21 cellular contexts compared by ENCODE assay signal in the genomic region with DNA sequence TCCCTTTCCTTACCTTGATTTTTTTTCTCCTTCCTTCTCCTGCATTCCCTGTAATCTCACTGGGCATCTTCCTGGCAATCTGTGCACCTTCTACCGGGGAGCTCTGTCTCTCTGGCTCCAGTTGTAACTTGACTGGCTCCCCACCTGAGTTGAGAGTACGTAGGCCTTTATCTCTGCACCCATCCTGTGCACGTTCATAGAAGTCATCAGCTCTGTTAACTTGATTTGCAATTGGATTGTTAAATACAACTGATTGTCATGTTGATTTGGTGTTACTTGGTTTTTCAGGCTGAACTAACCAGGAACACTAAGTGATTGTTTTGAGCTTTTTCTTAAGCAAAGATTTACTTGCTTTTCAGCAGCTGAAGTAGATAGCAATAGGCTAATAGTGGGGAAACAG. TPM values are rescaled to one million over a fixed set of nuclear protein-coding genes. Genes with fewer than 3 reads are reported as not detected.
A peak's percentile ranks its signal among the peaks of the same experiment; 100 is the strongest.
DNase-seq lines count a peak whose midpoint lies in the region; ATAC-seq and TF ChIP-seq lines count a peak whose summit lies in the region.
"Had no signal": no experiment of that assay in that cellular context is flagged by ENCODE, and none has a peak within 500 bp of the region (broad histone marks: within the 10 kb centered on the region; RNA-seq: fewer than 3 reads in every experiment).

No MANE protein-coding gene starts in this region.

- H3K9ac ChIP-seq in iPS-15b (ENCODE audit: low read depth, low read length): no peak overlapping the region

- no peak for ATAC-seq in HG03378 (IDR thresholded peaks at IDR 0.05; ENCODE audit: unreplicated experiment)
- ATAC-seq: lower lobe of right lung; naive thymus-derived CD4-positive, alpha-beta T cell; psoas muscle had no signal

- no peak overlapping the region for H3K4me3 ChIP-seq in ascending aorta
- peak overlapping the region; percentile 30 for H3K4me3 ChIP-seq in iPS-15b (ENCODE audit: low read depth, low read length)
- H3K4me3 ChIP-seq: lower lobe of right lung, Peyer's patch, psoas muscle, smooth muscle cell, tibial artery had no signal

- H3K36me3 ChIP-seq in ascending aorta (peaks cover 0 to 3% of the 10 kb centered on the region in 2 donors), iPS-15b (ENCODE audit: control insufficient read depth, insufficient read depth, low read length) (peaks cover 3% of the 10 kb centered on the region)
- H3K36me3 ChIP-seq: lower lobe of right lung, Peyer's patch, tibial artery had no signal

- no peaks in the 10 kb centered on the region for H3K27me3 ChIP-seq in ascending aorta
- H3K27me3 ChIP-seq in iPS-15b (ENCODE audit: control insufficient read depth, insufficient read depth, low read length): no peaks in the 10 kb centered on the region
- H3K27me3 ChIP-seq: Peyer's patch, tibial artery had no signal

- no peak for TF ChIP-seq CTCF in ascending aorta (IDR thresholded peaks at IDR 0.05)

- peaks cover 0 to 21% of the 10 kb centered on the region in 2 donors for H3K4me1 ChIP-seq in ascending aorta
- H3K4me1 ChIP-seq in iPS-15b (ENCODE audit: control insufficient read depth, insufficient read depth, low read length): peaks cover 19% of the 10 kb centered on the region
- H3K4me1 ChIP-seq: Peyer's patch had no signal

- peak; percentile 1 for DNase-seq in NCI-H2171 treated with DMSO at 0.1 percent for 48 hours (lab: John Stamatoyannopoulos, UW)
- DNase-seq in NCI-H2171 (lab: John Stamatoyannopoulos, UW): no peak
- no peak for DNase-seq in ascending aorta (ENCODE audit: low spot score in 2 of 2)
- no peak for DNase-seq in OCI-M2 (lab: John Stamatoyannopoulos, UW; ENCODE audit: unreplicated experiment)
- no peak for DNase-seq in head of caudate nucleus
- no peak for DNase-seq in effector CD8-positive, alpha-beta T cell (lab: John Stamatoyannopoulos, UW)
- DNase-seq: activated CD4-positive, alpha-beta T cell treated with anti-CD3 and anti-CD28 coated beads for 4 hours; activated gamma-delta T cell; amniotic stem cell; cerebellar nuclear complex; lower lobe of right lung; naive thymus-derived CD4-positive, alpha-beta T cell; NCI-H2107; Peyer's patch; psoas muscle; T1000; tibial artery had no signal

- intact Hi-C loops in ascending aorta (cut with DNase I) (no loop called here), head of caudate nucleus (cut with DNase I) (no loop called here)

- H3K27ac ChIP-seq in ascending aorta: peak overlapping the region; percentile 10 to 37
- H3K27ac ChIP-seq: 22Rv1, lower lobe of right lung, psoas muscle, tibial artery had no signal

- H3K9me3 ChIP-seq in ascending aorta: no peaks in the 10 kb centered on the region
- H3K9me3 ChIP-seq in iPS-15b (ENCODE audit: control insufficient read depth, insufficient read depth, low read length): no peaks in the 10 kb centered on the region
- H3K9me3 ChIP-seq: lower lobe of right lung, Peyer's patch, psoas muscle, tibial artery had no signal

RNA-seq across cellular contexts. Expression of a gene that starts 11.8 kb away (rescaled TPM):
- total RNA-seq in ascending aorta: 40.1 TPM
